In genomic region chr6:130600880-130601341, GRCh38 we compare ENCODE assay signal across 19 cellular contexts.
DNase-seq lines count a peak whose midpoint lies in the region; ATAC-seq lines count a peak whose summit lies in the region.
"Had no signal": no experiment of that assay in that cellular context is flagged by ENCODE, and none has a peak within 500 bp of the region (broad histone marks: within the 10 kb centered on the region; RNA-seq: fewer than 3 reads in every experiment).

No MANE protein-coding gene starts in this region.

- H3K27ac ChIP-seq in ACC112 (ENCODE audit: low read depth, low read length) = peak overlapping the region; percentile 97
- no peak overlapping the region for H3K27ac ChIP-seq in aorta (ENCODE audit: low read depth in 1 of 2, low read length in 2 of 2)
- H3K27ac ChIP-seq: cardiac muscle cell had no signal

- 87 to 91% methylated on average over 2 of the region's 2 CpGs for WGBS in aorta, 2 donors

- no peak overlapping the region for H3K4me3 ChIP-seq in ACC112 (ENCODE audit: low read depth, low read length)
- no peak overlapping the region for H3K4me3 ChIP-seq in adipocyte (ENCODE audit: low read length)
- H3K4me3 ChIP-seq in aorta (ENCODE audit: low read length in 2 of 2) = no peak overlapping the region
- H3K4me3 ChIP-seq: cardiac muscle cell, mucosa of descending colon, uterus had no signal

- intact Hi-C loops in aorta (cut with DNase I) = no loop called here

- H3K4me1 ChIP-seq in ACC112 (ENCODE audit: control insufficient read depth, insufficient read depth, low read length, unreplicated experiment) (peaks cover 44% of the 10 kb centered on the region), adipocyte (ENCODE audit: control insufficient read depth, insufficient read depth, low read length) (peaks cover 33% of the 10 kb centered on the region), aorta (ENCODE audit: control insufficient read depth in 1 of 2, insufficient read depth in 2 of 2, low read length in 2 of 2) (no peaks in the 10 kb centered on the region)

- H3K27me3 ChIP-seq in ACC112 (ENCODE audit: insufficient read depth, low read length) (no peaks in the 10 kb centered on the region), adipocyte (replicated peaks; ENCODE audit: control insufficient read depth, insufficient read depth, low read length) (no peaks in the 10 kb centered on the region), aorta (ENCODE audit: control insufficient read depth in 1 of 2, insufficient read depth in 2 of 2, low read length in 1 of 2) (no peaks in the 10 kb centered on the region)
- H3K27me3 ChIP-seq: cardiac muscle cell, uterus had no signal

- H3K9me3 ChIP-seq in adipocyte (ENCODE audit: control insufficient read depth, low read length) (no peaks in the 10 kb centered on the region), aorta (ENCODE audit: control insufficient read depth, low read length) (no peaks in the 10 kb centered on the region)
- H3K9me3 ChIP-seq: mucosa of descending colon, uterus had no signal

- H3K79me2 ChIP-seq in ACC112 (ENCODE audit: control insufficient read depth, insufficient read depth, low read length, unreplicated experiment) = no peaks in the 10 kb centered on the region

- ATAC-seq in GM19455 (IDR thresholded peaks at IDR 0.05; ENCODE audit: unreplicated experiment) = no peak
- no peak for ATAC-seq in aorta (ENCODE audit: low FRiP score)
- ATAC-seq: mucosa of descending colon; Panc1; stimulated activated effector memory CD8-positive, alpha-beta T cell treated with anti-CD3 and anti-CD28 coated beads, Interleukin-12 subunit alpha, Interleukin-12 subunit beta, amount 100 ng/mL, for 72 hours had no signal

- no peaks in the 10 kb centered on the region for H3K36me3 ChIP-seq in ACC112 (ENCODE audit: insufficient read depth, low read length)
- no peaks in the 10 kb centered on the region for H3K36me3 ChIP-seq in adipocyte (ENCODE audit: control insufficient read depth, insufficient read depth, low read length, severe bottlenecking)
- H3K36me3 ChIP-seq in aorta (ENCODE audit: control insufficient read depth in 1 of 2, insufficient read depth in 2 of 2, low read length in 1 of 2) = no peaks in the 10 kb centered on the region
- H3K36me3 ChIP-seq: cardiac muscle cell, uterus had no signal

- DNase-seq in HS-27A (ENCODE audit: low read depth) (peak; percentile 91), adipocyte (ENCODE audit: low read depth) (peak; percentile 44), glomerular endothelial cell (ENCODE audit: extremely low read depth, low read depth, low spot score) (peak; percentile 33), aorta (no peak), COLO668 (lab: John Stamatoyannopoulos, UW; ENCODE audit: unreplicated experiment) (no peak), glomerular visceral epithelial cell (ENCODE audit: extremely low spot score) (no peak)
- DNase-seq: activated CD4-positive, alpha-beta T cell treated with anti-CD3 and anti-CD28 coated beads for 48 hours; AML-193; GOT3; mucosa of descending colon; NCI-H1048; stimulated activated CD4-positive, alpha-beta T cell treated with anti-CD3 and anti-CD28 coated beads, Interleukin-2, amount 100 ng/mL, for 48 hours; T-helper 2 cell; uterus had no signal

- H2AFZ ChIP-seq in ACC112 (ENCODE audit: low read length, unreplicated experiment) = no peak overlapping the region

- H3K9ac ChIP-seq in adipocyte (ENCODE audit: low read length) = no peak overlapping the region

Comparison
In these comparisons a context has a peak if more than half of its experiments do, and no peak if none do; other contexts are left out.
1. DNase-seq: peak in HS-27A (single experiment), adipocyte (single experiment) and glomerular endothelial cell (single experiment); none in aorta (0 of 2), COLO668 (single experiment) and glomerular visceral epithelial cell (single experiment).